ENCODE assay signal across 29 cellular contexts in genomic region chr10:113384181-113384580, GRCh38.
A peak's percentile ranks its signal among the peaks of the same experiment; 100 is the strongest.
DNase-seq lines count a peak whose midpoint lies in the region; ATAC-seq, FAIRE-seq and TF ChIP-seq lines count a peak whose summit lies in the region.
"Had no signal": no experiment of that assay in that cellular context is flagged by ENCODE, and none has a peak within 500 bp of the region (broad histone marks: within the 10 kb centered on the region; RNA-seq: fewer than 3 reads in every experiment).

No MANE protein-coding gene starts in this region.

- H3K18ac ChIP-seq in neuronal stem cell (ENCODE audit: low read length), result no peak overlapping the region

- no peaks in the 10 kb centered on the region for H3K27me3 ChIP-seq in right atrium auricular region
- peaks cover 0 to 14% (median 0%) of the 10 kb centered on the region in 3 experiments for H3K27me3 ChIP-seq in neuronal stem cell (ENCODE audit: control insufficient read depth in 3 of 3, insufficient read depth in 3 of 3, low read depth in 1 of 3, low read length in 3 of 3)
- H3K27me3 ChIP-seq: adrenal gland, body of pancreas had no signal

- no peak overlapping the region for H3K9ac ChIP-seq in neuronal stem cell (ENCODE audit: low read depth, low read length, poor library complexity)

- H3K14ac ChIP-seq in neuronal stem cell (ENCODE audit: low read length), result no peak overlapping the region

- peak overlapping the region; percentile 80 for H2AFZ ChIP-seq in neuronal stem cell (ENCODE audit: low read length)
- H2AFZ ChIP-seq: PC-9 had no signal

- H3K4me1 ChIP-seq in right atrium auricular region, result peaks cover 0 to 15% of the 10 kb centered on the region in 2 donors
- H3K4me1 ChIP-seq in neuronal stem cell (ENCODE audit: control insufficient read depth in 2 of 2, insufficient read depth in 1 of 2, low read depth in 1 of 2, low read length in 2 of 2), result peaks cover 0 to 8% of the 10 kb centered on the region in 2 donors

- WGBS in neuronal stem cell (ENCODE audit: extremely low coverage in 2 of 2, insufficient read length in 2 of 2, insufficient replicate concordance in 1 of 2), 2 donors, result no CpG with 5 or more reads among the region's 4 CpGs

- no peak overlapping the region for H2BK15ac ChIP-seq in neuronal stem cell (ENCODE audit: low read length)

- H2BK120ac ChIP-seq in neuronal stem cell (ENCODE audit: low read depth, low read length), result no peak overlapping the region

- FAIRE-seq in frontal cortex (lab: Jason Lieb, UNC), result no peak
- FAIRE-seq: A204.1, H1, islet of Langerhans had no signal

- H3K9me3 ChIP-seq in right atrium auricular region (no peaks in the 10 kb centered on the region), neuronal stem cell (replicated peaks in 1 of 2; ENCODE audit: control insufficient read depth in 2 of 2, insufficient read depth in 1 of 2, low read depth in 1 of 2, low read length in 2 of 2) (no peaks in the 10 kb centered on the region)
- H3K9me3 ChIP-seq: adrenal gland, body of pancreas, neutrophil had no signal

- H2BK12ac ChIP-seq in neuronal stem cell (ENCODE audit: low read length), result no peak overlapping the region

- H3K4me2 ChIP-seq in neuronal stem cell (ENCODE audit: insufficient read depth, low read length, poor library complexity, severe bottlenecking), result no peak overlapping the region
- H3K4me2 ChIP-seq: PC-9 had no signal

- ATAC-seq in left cardiac atrium (no peak), sciatic nerve (no peak)
- ATAC-seq: activated CD4-positive, alpha-beta T cell treated with anti-CD3 and anti-CD28 coated beads for 36 hours; stimulated activated memory B cell treated with anti-CD40 and anti-IgM and Interleukin-4, amounts not matched to agents 10 μg/mL and 1 μg/mL and 100 μg/mL, for 72 hours had no signal

- H4K91ac ChIP-seq in neuronal stem cell (ENCODE audit: low read depth, low read length, poor library complexity), result no peak overlapping the region

- no peak for TF ChIP-seq CTCF in right atrium auricular region (IDR thresholded peaks at IDR 0.05)
- no peak for TF ChIP-seq CTCF in coronary artery (IDR thresholded peaks at IDR 0.05)

- no peak overlapping the region for H2BK5ac ChIP-seq in neuronal stem cell (ENCODE audit: low read length)

- H3K27ac ChIP-seq in right atrium auricular region (peak overlapping the region; percentile 20 to 38), coronary artery (peak overlapping the region; percentile 2 to 83), neuronal stem cell (replicated peaks; ENCODE audit: low read length) (no peak overlapping the region)
- H3K27ac ChIP-seq: adrenal gland, body of pancreas, neutrophil, PC-9, VCaP had no signal

- no peak for DNase-seq in right atrium auricular region (ENCODE audit: low spot score)
- DNase-seq in left cardiac atrium, result no peak
- DNase-seq in coronary artery (ENCODE audit: low spot score), result no peak
- DNase-seq in neuronal stem cell (ENCODE audit: low spot score), result no peak
- no peak for DNase-seq in frontal cortex (ENCODE audit: low spot score in 2 of 2)
- DNase-seq in NCI-H774 (lab: John Stamatoyannopoulos, UW), result no peak
- no peak for DNase-seq in stimulated activated CD4-positive, alpha-beta T cell treated with anti-CD3 and anti-CD28 coated beads, Interleukin-4, amount 100 ng/mL, for 24 hours
- DNase-seq in sciatic nerve (ENCODE audit: low spot score), result no peak
- DNase-seq: activated CD4-positive, alpha-beta T cell treated with anti-CD3 and anti-CD28 coated beads for 36 hours; activated CD8-positive, alpha-beta T cell treated with anti-CD3 and anti-CD28 coated beads, Interleukin-2, amount 10 ng/mL, durations not matched to agents 7 days and 5 days; activated naive CD4-positive, alpha-beta T cell treated with anti-CD3 and anti-CD28 coated beads for 36 hours; adrenal gland; body of pancreas; CD4-positive, alpha-beta T cell; KBM-7; left ventricle myocardium superior; NCI-H1092 treated with DMSO at 0.1 percent for 48 hours; NCI-H1694 treated with DMSO at 0.1 percent for 48 hours; NCI-H2171 treated with DMSO at 0.1 percent for 48 hours; NCI-H524 treated with DMSO at 0.1 percent for 48 hours; PC-9; substantia nigra; T-helper 9 cell had no signal

- no peak overlapping the region for H4K8ac ChIP-seq in neuronal stem cell (ENCODE audit: low read depth, low read length)

- no peak overlapping the region for H3K23ac ChIP-seq in neuronal stem cell (ENCODE audit: low read depth, low read length, poor library complexity)

- intact Hi-C loops in left cardiac atrium (cut with DNase I) (loop anchor here (10.0 kb wide), 3 partner anchors 249 to 819 kb away; no protein-coding TSS in a partner anchor), sciatic nerve (cut with DNase I) (no loop called here)

- H3K79me1 ChIP-seq in neuronal stem cell (ENCODE audit: low read depth, low read length), result no peaks in the 10 kb centered on the region

- no peak overlapping the region for H3K4ac ChIP-seq in neuronal stem cell (ENCODE audit: low read length)

- no peak overlapping the region for H2AK5ac ChIP-seq in neuronal stem cell (ENCODE audit: low read depth, low read length)

- no peaks in the 10 kb centered on the region for H3K36me3 ChIP-seq in right atrium auricular region
- no peaks in the 10 kb centered on the region for H3K36me3 ChIP-seq in neuronal stem cell (replicated peaks in 1 of 2; ENCODE audit: control insufficient read depth in 2 of 2, insufficient read depth in 2 of 2, low read length in 2 of 2)
- H3K36me3 ChIP-seq: adrenal gland, neutrophil had no signal

- H3K4me3 ChIP-seq in right atrium auricular region (no peak overlapping the region), coronary artery (no peak overlapping the region), neuronal stem cell (ENCODE audit: low read length in 2 of 2) (no peak overlapping the region)
- H3K4me3 ChIP-seq: adrenal gland, body of pancreas, PC-9 had no signal
